ENCODE assay signal across 11 cellular contexts in genomic region chr11:57546869-57547518, GRCh38. TPM values are rescaled to one million over a fixed set of nuclear protein-coding genes. Genes with fewer than 3 reads are reported as not detected.
DNase-seq lines count a peak whose midpoint lies in the region; ATAC-seq, FAIRE-seq and TF ChIP-seq lines count a peak whose summit lies in the region.
"Had no signal": no experiment of that assay in that cellular context is flagged by ENCODE, and none has a peak within 500 bp of the region (broad histone marks: within the 10 kb centered on the region; RNA-seq: fewer than 3 reads in every experiment).

No MANE protein-coding gene starts in this region.

- no peak for TF ChIP-seq RAD21 in HCT116 (IDR thresholded peaks at IDR 0.05; ENCODE audit: low read depth)

- FAIRE-seq in RCC 7860 (lab: Jason Lieb, UNC), result no peak
- FAIRE-seq: G401.6 had no signal

- H3K4me3 ChIP-seq in HCT116 (replicated peaks in 1 of 2; ENCODE audit: low read depth in 1 of 2, low read length in 2 of 2), result no peak overlapping the region
- H3K4me3 ChIP-seq in fibroblast of mammary gland (ENCODE audit: control insufficient read depth, low read depth, low read length), result no peak overlapping the region
- no peak overlapping the region for H3K4me3 ChIP-seq in prostate gland
- H3K4me3 ChIP-seq: skin epidermis had no signal

- H3K79me2 ChIP-seq in HCT116 (ENCODE audit: insufficient read depth, low read length), result no peaks in the 10 kb centered on the region

- no peak for DNase-seq in activated CD4-positive, CD25-positive, alpha-beta regulatory T cell treated with anti-CD3 and anti-CD28 coated beads, Interleukin-2, amount 50 U/mL, for 72 hours
- DNase-seq in HCT116 (ENCODE audit: low read depth, low spot score) (no peak), RCC 7860 (ENCODE audit: low spot score) (peak; percentile 21), fibroblast of mammary gland (ENCODE audit: low read depth) (peak; percentile 69), T-helper 9 cell (no peak), prostate gland (ENCODE audit: low spot score) (no peak), NCI-H748 treated with DMSO at 0.1 percent for 48 hours (lab: John Stamatoyannopoulos, UW) (no peak)

- RAD21 ChIA-PET in HCT116 (lab: Charles Lee; ENCODE audit: low non-redundant PET in 1 of 2, low total read pairs in 2 of 2, uncharacterized antibody in 2 of 2, unreplicated experiment in 2 of 2), result interaction anchor here in 1 of 2 experiments (0.6 kb wide), 1 partner anchor 10 kb away, joined by 3 read pairs; no protein-coding TSS in a partner anchor

- intact Hi-C loops in HCT116 (cut with micrococcal nuclease) (no loop called here), prostate gland (cut with DNase I) (no loop called here)

- TF ChIP-seq POLR2A in HCT116 (IDR thresholded peaks at IDR 0.05; ENCODE audit: borderline replicate concordance, extremely low read depth, insufficient read depth, insufficient read length) (no peak), prostate gland (IDR thresholded peaks at IDR 0.05) (no peak)

- H3K4me1 ChIP-seq in HCT116 (ENCODE audit: control insufficient read depth in 1 of 2, insufficient read depth in 2 of 2, low read length in 2 of 2), result peaks cover 0 to 12% of the 10 kb centered on the region in 2 experiments; a peak in 3 of 4 replicates
- H3K4me1 ChIP-seq in prostate gland (replicated peaks), result no peaks in the 10 kb centered on the region

- no peak overlapping the region for H2AFZ ChIP-seq in HCT116 (ENCODE audit: low read depth, low read length, poor library complexity, severe bottlenecking)

- H4K20me1 ChIP-seq in HCT116 (ENCODE audit: insufficient read depth), result no peaks in the 10 kb centered on the region

- H3K27ac ChIP-seq in HCT116 (ENCODE audit: low read depth, low read length) (no peak overlapping the region), prostate gland (no peak overlapping the region)

- H3K27me3 ChIP-seq in HCT116 (ENCODE audit: insufficient read depth, low read length) (no peaks in the 10 kb centered on the region), prostate gland (replicated peaks; ENCODE audit: insufficient read depth) (no peaks in the 10 kb centered on the region)

- ATAC-seq in activated CD4-positive, CD25-positive, alpha-beta regulatory T cell treated with anti-CD3 and anti-CD28 coated beads, Interleukin-2, amount 50 U/mL, for 24 hours, result peak; percentile 32 to 36
- peak; percentile 88 for ATAC-seq in HCT116

- H3K9ac ChIP-seq in HCT116 (ENCODE audit: low read length), result no peak overlapping the region

- POLR2A ChIA-PET in HCT116 (lab: Charles Lee), result no interaction called here

- CTCF ChIA-PET in HCT116 (lab: Charles Lee), result interaction anchor here (1.2 kb wide), 1 partner anchor 13 kb away, joined by 3 read pairs; no protein-coding TSS in a partner anchor

- H3K36me3 ChIP-seq in HCT116 (ENCODE audit: control insufficient read depth in 1 of 2, insufficient read depth in 2 of 2, low read length in 2 of 2) (no peaks in the 10 kb centered on the region), prostate gland (peaks cover 0 to 6% of the 10 kb centered on the region in 2 donors)

- no peaks in the 10 kb centered on the region for H3K9me2 ChIP-seq in HCT116 (ENCODE audit: insufficient read depth)

- BruUV-seq in HCT116 (replicated peaks; lab: Mats Ljungman, UMichigan), result no TSS peak

- H3K9me3 ChIP-seq in HCT116 (ENCODE audit: control insufficient read depth in 1 of 2, insufficient read depth in 1 of 2, low read depth in 1 of 2, low read length in 2 of 2) (no peaks in the 10 kb centered on the region), prostate gland (no peaks in the 10 kb centered on the region)

- 64% methylated on average over 6 of the region's 6 CpGs for WGBS in prostate gland

- peak overlapping the region; percentile 30 for H3K4me2 ChIP-seq in HCT116 (ENCODE audit: low read length)

- TF ChIP-seq CTCF in HCT116 (IDR thresholded peaks at IDR 0.05 in 2 of 3, conservative IDR thresholded peaks at IDR 0.05 in 1 of 3; ENCODE audit: borderline replicate concordance in 1 of 3, insufficient read depth in 1 of 3, low read depth in 2 of 3, low read length in 2 of 3), result no peak
- TF ChIP-seq CTCF in fibroblast of mammary gland (conservative IDR thresholded peaks at IDR 0.05; ENCODE audit: control insufficient read depth, insufficient read depth, low read depth, low read length), result peak; percentile 24
- no peak for TF ChIP-seq CTCF in prostate gland (IDR thresholded peaks at IDR 0.05)

TF ChIP-seq in HCT116, 20 proteins besides CTCF, POLR2A, EP300 and RAD21:
- TF ChIP-seq ELF1 (IDR thresholded peaks at IDR 0.05; ENCODE audit: borderline replicate concordance, low read depth) (no peak), SIN3A (IDR thresholded peaks at IDR 0.05; ENCODE audit: low read depth) (no peak), TCF7L2 (IDR thresholded peaks at IDR 0.05; ENCODE audit: borderline replicate concordance, extremely low read depth, insufficient read depth, insufficient read length) (peak; percentile 51)

RNA-seq across cellular contexts. Expression of gene SMTNL1, which starts 9.6 kb away (rescaled TPM):
- total RNA-seq in HCT116 (2021; ENCODE audit: unreplicated experiment), result not detected
- 0.09 and 0.11 TPM in 2 replicates for polyA plus RNA-seq in HCT116 (2012)
- 1 to 10 TPM in 1 of 2 donors, not detected in 1; 1.4 TPM for total RNA-seq in prostate gland
- total RNA-seq: activated CD8-positive, alpha-beta memory T cell treated with anti-CD3 and anti-CD28 coated beads for 36 hours had no signal

RNA-seq across cellular contexts. Expression of gene TIMM10, which starts 16.4 kb away (rescaled TPM):
- total RNA-seq in HCT116 (2021; ENCODE audit: unreplicated experiment) (65.6 TPM), prostate gland (10 to 100 TPM; 35.2 to 44.3 TPM)
- polyA plus RNA-seq in HCT116 (2012), result 63.8 and 76.3 TPM in 2 replicates

RNA-seq across cellular contexts. Expression of gene UBE2L6, which starts 20.5 kb away (rescaled TPM):
- total RNA-seq in HCT116 (2021; ENCODE audit: unreplicated experiment) (24.8 TPM), prostate gland (10 to 100 TPM; 42.3 to 44.6 TPM)
- 26.7 and 28.2 TPM in 2 replicates for polyA plus RNA-seq in HCT116 (2012)

RNA-seq across cellular contexts. Expression of gene SLC43A1, which starts 31.5 kb away (rescaled TPM):
- total RNA-seq in HCT116 (2021; ENCODE audit: unreplicated experiment), result 11.8 TPM
- 12.9 and 13.5 TPM in 2 replicates for polyA plus RNA-seq in HCT116 (2012)
- 10 to 100 TPM; 18.2 to 20.9 TPM for total RNA-seq in prostate gland

RNA-seq across cellular contexts. Expression of gene SERPING1, which starts 50.5 kb away (rescaled TPM):
- total RNA-seq in HCT116 (2021; ENCODE audit: unreplicated experiment), result 3.4 TPM
- 4.1 and 4.6 TPM in 2 replicates for polyA plus RNA-seq in HCT116 (2012)
- total RNA-seq in prostate gland, result 100 to 1,000 TPM in 1 of 2 donors, 10 to 100 TPM in 1; 88.7 to 205 TPM
- total RNA-seq: activated CD8-positive, alpha-beta memory T cell treated with anti-CD3 and anti-CD28 coated beads for 36 hours had no signal

Comparison
In these comparisons a context has a peak if more than half of its experiments do, and no peak if none do; other contexts are left out.
1. DNase-seq: peak in RCC 7860 (single experiment) and fibroblast of mammary gland (single experiment); none in activated CD4-positive, CD25-positive, alpha-beta regulatory T cell treated with anti-CD3 and anti-CD28 coated beads, Interleukin-2, amount 50 U/mL, for 72 hours (single experiment), HCT116 (single experiment), T-helper 9 cell (single experiment), prostate gland (single experiment) and NCI-H748 treated with DMSO at 0.1 percent for 48 hours (single experiment).